Comparison of ENCODE assay signal across 1 cellular context in the genomic region with DNA sequence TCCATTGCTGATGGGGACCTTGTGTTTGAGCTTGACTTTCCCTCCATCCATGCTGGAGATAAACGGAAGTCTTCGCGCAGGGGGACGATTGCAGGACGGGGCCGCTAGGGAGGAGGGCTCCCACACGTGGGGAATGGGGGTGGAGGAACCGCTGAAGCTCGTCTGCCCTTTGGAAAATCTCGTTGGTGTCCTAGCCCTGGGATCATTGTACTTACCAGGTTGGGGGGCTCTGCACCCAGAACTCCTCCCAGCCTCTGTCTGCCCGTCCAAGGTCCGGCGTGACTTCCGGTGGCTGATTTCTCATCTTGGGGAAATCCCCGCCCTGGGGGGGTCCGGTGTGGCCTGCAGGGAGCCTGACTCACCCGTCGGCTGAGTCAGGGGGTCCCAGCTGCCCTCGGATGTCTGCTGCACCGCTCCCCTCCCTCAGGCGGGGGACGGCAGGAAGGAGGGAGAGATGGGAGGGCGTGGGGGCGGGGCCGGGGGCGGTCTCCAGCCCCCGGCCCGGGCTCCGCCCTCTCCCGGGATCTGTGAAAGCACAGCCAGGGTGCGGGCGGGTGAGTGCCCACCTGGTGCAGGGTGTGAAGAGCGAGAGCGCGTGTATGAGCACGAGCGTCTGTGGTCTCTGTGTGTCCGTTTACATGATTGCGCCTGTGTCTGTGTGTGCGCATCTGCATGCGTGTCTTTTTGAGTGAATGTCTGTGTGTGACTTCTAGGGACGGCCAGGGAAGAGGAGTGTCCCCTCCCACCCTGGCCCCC.
TF ChIP-seq lines count a peak whose summit lies in the region.

No MANE protein-coding gene starts in this region.

TF ChIP-seq in K562, 482 proteins besides CTCF, POLR2A, EP300 and RAD21 (continued from another document and continues in another):
- TF ChIP-seq ELF4 (CRISPR knock-in tag; IDR thresholded peaks at IDR 0.05) = 0 out of 2 replicates have a peak, but pooled peaks have one; percentile 20
- TF ChIP-seq MXI1 (IDR thresholded peaks at IDR 0.05; ENCODE audit: low read depth, low read length) = peak; percentile 70; the same call in 1 of the 2 replicates
- TF ChIP-seq ZZZ3 (IDR thresholded peaks at IDR 0.05) = no peak
- no peak for TF ChIP-seq ZNF253 (CRISPR knock-in tag; conservative IDR thresholded peaks at IDR 0.05)
- no peak for TF ChIP-seq TCF15 (CRISPR knock-in tag; IDR thresholded peaks at IDR 0.05)
- peak; percentile 88 for TF ChIP-seq ZBTB40 (IDR thresholded peaks at IDR 0.05)
- no peak for TF ChIP-seq ZBTB40 (CRISPR knock-in tag; IDR thresholded peaks at IDR 0.05)
- peak; percentile 36 for TF ChIP-seq NEUROD1 (IDR thresholded peaks at IDR 0.05; ENCODE audit: borderline replicate concordance, low read depth, low read length, partially characterized antibody)
- peak; percentile 52 for TF ChIP-seq DMBX1 (CRISPR knock-in tag; IDR thresholded peaks at IDR 0.05; ENCODE audit: borderline replicate concordance)
- TF ChIP-seq PHF21A (IDR thresholded peaks at IDR 0.05; ENCODE audit: borderline replicate concordance, low read depth) = no peak
- peak; percentile 95 for TF ChIP-seq ETV1 (tag; conservative IDR thresholded peaks at IDR 0.05; ENCODE audit: low read depth)
- no peak for TF ChIP-seq NBN (IDR thresholded peaks at IDR 0.05; ENCODE audit: low read depth)
- TF ChIP-seq CTBP1 (IDR thresholded peaks at IDR 0.05; ENCODE audit: borderline replicate concordance) = peak; percentile 57; the same call in 1 of the 2 replicates
- 0 out of 2 replicates have a peak, but pooled peaks have one; percentile 12 for TF ChIP-seq ATF4 (CRISPR knock-in tag; IDR thresholded peaks at IDR 0.05)
- TF ChIP-seq HDAC2 (IDR thresholded peaks at IDR 0.05) = peak; percentile 90
- TF ChIP-seq CC2D1A (IDR thresholded peaks at IDR 0.05) = no peak
- TF ChIP-seq ZNF263 (CRISPR knock-in tag; IDR thresholded peaks at IDR 0.05; ENCODE audit: borderline replicate concordance) = peak; percentile 73
- peak; percentile 36; the same call in 1 of the 2 replicates for TF ChIP-seq SMARCA5 (IDR thresholded peaks at IDR 0.05)
- TF ChIP-seq SFPQ (IDR thresholded peaks at IDR 0.05; ENCODE audit: low read depth, low read length) = no peak
- TF ChIP-seq POLR2B (IDR thresholded peaks at IDR 0.05; ENCODE audit: low read depth, partially characterized antibody) = peak; percentile 59
- 0 out of 2 replicates have a peak, but pooled peaks have one; percentile 14 for TF ChIP-seq PKNOX1 (IDR thresholded peaks at IDR 0.05)
- no peak for TF ChIP-seq ZNF212 (CRISPR knock-in tag; IDR thresholded peaks at IDR 0.05)
- TF ChIP-seq GTF2E2 (tag; IDR thresholded peaks at IDR 0.05) = no peak
- TF ChIP-seq MBD2 (IDR thresholded peaks at IDR 0.05; ENCODE audit: borderline replicate concordance, low read depth) = no peak; the same call in 1 of the 2 replicates
- peak; percentile 61 for TF ChIP-seq MTA3 (IDR thresholded peaks at IDR 0.05; ENCODE audit: borderline replicate concordance)
- TF ChIP-seq TRIM24 (IDR thresholded peaks at IDR 0.05) = peak in 1 of 2 experiments; percentile 77; a peak in 2 of 4 replicates
- TF ChIP-seq ZBTB2 (IDR thresholded peaks at IDR 0.05) = peak; percentile 65; the same call in 1 of the 2 replicates
- no peak for TF ChIP-seq ETS2 (tag; IDR thresholded peaks at IDR 0.05; ENCODE audit: borderline replicate concordance, poor library complexity, severe bottlenecking)
- no peak for TF ChIP-seq TRIM28 (IDR thresholded peaks at IDR 0.05)
- peak; percentile 71 for TF ChIP-seq DPF2 (IDR thresholded peaks at IDR 0.05)
- TF ChIP-seq ZNF589 (CRISPR knock-in tag; IDR thresholded peaks at IDR 0.05; ENCODE audit: low read depth) = peak; percentile 36; the same call in 1 of the 2 replicates
- TF ChIP-seq JUND (IDR thresholded peaks at IDR 0.05; ENCODE audit: borderline replicate concordance, low read depth, low read length) = peak; percentile 41; the same call in 1 of the 2 replicates
- no peak for TF ChIP-seq JUND (tag; IDR thresholded peaks at IDR 0.05; ENCODE audit: borderline replicate concordance, low read depth, low read length)
- TF ChIP-seq NRF1 (conservative IDR thresholded peaks at IDR 0.05 in 1 of 2, IDR thresholded peaks at IDR 0.05 in 1 of 2) = 0 out of 4 replicates have a peak, but pooled peaks of 1 of the 2 experiments have one; percentile 18
- TF ChIP-seq ESRRB (CRISPR knock-in tag; IDR thresholded peaks at IDR 0.05; ENCODE audit: borderline replicate concordance) = no peak
- peak; percentile 95 for TF ChIP-seq MYC (IDR thresholded peaks at IDR 0.05; ENCODE audit: low read depth, low read length)
- TF ChIP-seq MYC (CRISPR knock-in tag; IDR thresholded peaks at IDR 0.05; ENCODE audit: borderline replicate concordance, low read depth) = peak; percentile 86; the same call in 1 of the 2 replicates
- TF ChIP-seq EP400 (IDR thresholded peaks at IDR 0.05) = peak; percentile 91
- no peak for TF ChIP-seq MAFF (IDR thresholded peaks at IDR 0.05; ENCODE audit: low read length)
- TF ChIP-seq ZBTB1 (CRISPR knock-in tag; IDR thresholded peaks at IDR 0.05; ENCODE audit: borderline replicate concordance, low read depth) = no peak
- TF ChIP-seq CHD2 (IDR thresholded peaks at IDR 0.05; ENCODE audit: low read depth, low read length) = peak; percentile 15; the same call in 1 of the 2 replicates
- TF ChIP-seq NFE2 (IDR thresholded peaks at IDR 0.05; ENCODE audit: low read depth) = no peak
- 0 out of 2 replicates have a peak, but pooled peaks have one; percentile 35 for TF ChIP-seq TARDBP (IDR thresholded peaks at IDR 0.05)
- peak; percentile 72; the same call in 1 of the 2 replicates for TF ChIP-seq SPI1 (IDR thresholded peaks at IDR 0.05; ENCODE audit: borderline replicate concordance, low read depth, low read length)
- 0 out of 2 replicates have a peak, but pooled peaks have one; percentile 14 for TF ChIP-seq ESRRA (IDR thresholded peaks at IDR 0.05; ENCODE audit: borderline replicate concordance, low read depth)
- TF ChIP-seq, protein P1, sequence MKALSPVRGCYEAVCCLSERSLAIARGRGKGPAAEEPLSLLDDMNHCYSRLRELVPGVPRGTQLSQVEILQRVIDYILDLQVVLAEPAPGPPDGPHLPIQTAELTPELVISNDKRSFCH (CRISPR knock-in tag; IDR thresholded peaks at IDR 0.05) = no peak
- TF ChIP-seq, protein P1 (tag; IDR thresholded peaks at IDR 0.05) = peak; percentile 60; the same call in 1 of the 2 replicates
- peak; percentile 45; the same call in 1 of the 2 replicates for TF ChIP-seq CXXC5 (CRISPR knock-in tag; IDR thresholded peaks at IDR 0.05)
- TF ChIP-seq ELF1 (tag; IDR thresholded peaks at IDR 0.05) = peak; percentile 74
- peak; percentile 89 for TF ChIP-seq GABPA (tag; conservative IDR thresholded peaks at IDR 0.05; ENCODE audit: low read depth)
- TF ChIP-seq JUN (IDR thresholded peaks at IDR 0.05; ENCODE audit: borderline replicate concordance, low read depth, low read length) = peak; percentile 83; the same call in 1 of the 2 replicates
- no peak for TF ChIP-seq JUN (CRISPR knock-in tag; IDR thresholded peaks at IDR 0.05; ENCODE audit: borderline replicate concordance)
